Comparison of ENCODE assay signal across 1 cellular context in genomic region chr17:79990051-79990592, GRCh38.
TF ChIP-seq lines count a peak whose summit lies in the region.

No MANE protein-coding gene starts in this region.

TF ChIP-seq in HepG2, 621 proteins besides CTCF, POLR2A, EP300 and RAD21 (continued from another document and continues in another):
- TF ChIP-seq ARID5B (CRISPR knock-in tag; IDR thresholded peaks at IDR 0.05) = peak; percentile 91
- no peak for TF ChIP-seq ZNF597 (CRISPR knock-in tag; IDR thresholded peaks at IDR 0.05)
- no peak for TF ChIP-seq SNRNP70 (IDR thresholded peaks at IDR 0.05; ENCODE audit: low read depth, low read length)
- TF ChIP-seq NRL (CRISPR knock-in tag; IDR thresholded peaks at IDR 0.05; ENCODE audit: borderline replicate concordance) = peak; percentile 72; the same call in 1 of the 2 replicates
- TF ChIP-seq POLR2AphosphoS2 (IDR thresholded peaks at IDR 0.05; ENCODE audit: low read depth, low read length) = no peak
- TF ChIP-seq TAF15 (IDR thresholded peaks at IDR 0.05; ENCODE audit: low read depth, low read length, poor library complexity, severe bottlenecking) = no peak
- peak; percentile 43 for TF ChIP-seq KDM5B (CRISPR knock-in tag; IDR thresholded peaks at IDR 0.05; ENCODE audit: borderline replicate concordance)
- TF ChIP-seq ZFP36L1 (CRISPR knock-in tag; IDR thresholded peaks at IDR 0.05) = 0 out of 2 replicates have a peak, but pooled peaks have one; percentile 39
- no peak for TF ChIP-seq ZNF496 (CRISPR knock-in tag; IDR thresholded peaks at IDR 0.05; ENCODE audit: insufficient replicate concordance)
- peak; percentile 85 for TF ChIP-seq NR0B2 (CRISPR knock-in tag; IDR thresholded peaks at IDR 0.05)
- no peak for TF ChIP-seq ZNF557 (CRISPR knock-in tag; IDR thresholded peaks at IDR 0.05)
- TF ChIP-seq ZNF839 (CRISPR knock-in tag; IDR thresholded peaks at IDR 0.05; ENCODE audit: borderline replicate concordance) = no peak
- peak; percentile 68; the same call in 1 of the 2 replicates for TF ChIP-seq ZBTB42 (CRISPR knock-in tag; IDR thresholded peaks at IDR 0.05)
- TF ChIP-seq ZNF160 (CRISPR knock-in tag; IDR thresholded peaks at IDR 0.05) = no peak
- TF ChIP-seq ELK4 (CRISPR knock-in tag; IDR thresholded peaks at IDR 0.05; ENCODE audit: borderline replicate concordance) = no peak
- no peak for TF ChIP-seq LBX2 (CRISPR knock-in tag; IDR thresholded peaks at IDR 0.05; ENCODE audit: borderline replicate concordance)
- no peak; the same call in 1 of the 2 replicates for TF ChIP-seq AHR (CRISPR knock-in tag; IDR thresholded peaks at IDR 0.05)
- no peak for TF ChIP-seq TRIM22 (IDR thresholded peaks at IDR 0.05)
- no peak for TF ChIP-seq NR3C1 (CRISPR knock-in tag; IDR thresholded peaks at IDR 0.05)
- TF ChIP-seq ZNF572 (CRISPR knock-in tag; IDR thresholded peaks at IDR 0.05) = 0 out of 2 replicates have a peak, but pooled peaks have one; percentile 49
- peak in 1 of 2 experiments; percentile 89; a peak in 2 of 4 replicates for TF ChIP-seq ATF4 (CRISPR knock-in tag; IDR thresholded peaks at IDR 0.05)
- 0 out of 2 replicates have a peak, but pooled peaks have one; percentile 44 for TF ChIP-seq ZNF589 (CRISPR knock-in tag; conservative IDR thresholded peaks at IDR 0.05)
- peak; percentile 40; the same call in 1 of the 2 replicates for TF ChIP-seq PHF21A (CRISPR knock-in tag; IDR thresholded peaks at IDR 0.05)
- 0 out of 2 replicates have a peak, but pooled peaks have one; percentile 68 for TF ChIP-seq ZNF335 (CRISPR knock-in tag; IDR thresholded peaks at IDR 0.05)
- peak; percentile 79; the same call in 1 of the 2 replicates for TF ChIP-seq HMG20A (CRISPR knock-in tag; IDR thresholded peaks at IDR 0.05; ENCODE audit: borderline replicate concordance)
- peak; percentile 61; the same call in 1 of the 2 replicates for TF ChIP-seq ZNF564 (CRISPR knock-in tag; IDR thresholded peaks at IDR 0.05)
- no peak for TF ChIP-seq ZNF784 (CRISPR knock-in tag; IDR thresholded peaks at IDR 0.05; ENCODE audit: borderline replicate concordance)
- TF ChIP-seq ZKSCAN8 (CRISPR knock-in tag; IDR thresholded peaks at IDR 0.05; ENCODE audit: borderline replicate concordance) = peak; percentile 53; the same call in 1 of the 2 replicates
- TF ChIP-seq ZBTB2 (CRISPR knock-in tag; IDR thresholded peaks at IDR 0.05; ENCODE audit: low read depth) = no peak
- peak; percentile 45; the same call in 1 of the 2 replicates for TF ChIP-seq MIER2 (CRISPR knock-in tag; IDR thresholded peaks at IDR 0.05)
- TF ChIP-seq GLMP (CRISPR knock-in tag; IDR thresholded peaks at IDR 0.05; ENCODE audit: borderline replicate concordance) = no peak
- no peak for TF ChIP-seq CREB1 (IDR thresholded peaks at IDR 0.05)
- peak; percentile 22; the same call in 1 of the 2 replicates for TF ChIP-seq CREB1 (CRISPR knock-in tag; IDR thresholded peaks at IDR 0.05)
- TF ChIP-seq KDM1A (CRISPR knock-in tag; IDR thresholded peaks at IDR 0.05) = no peak
- TF ChIP-seq ZNF768 (CRISPR knock-in tag; IDR thresholded peaks at IDR 0.05) = peak; percentile 27; the same call in 1 of the 2 replicates
- peak; percentile 94 for TF ChIP-seq MED1 (CRISPR knock-in tag; IDR thresholded peaks at IDR 0.05)
- TF ChIP-seq HOMEZ (CRISPR knock-in tag; IDR thresholded peaks at IDR 0.05; ENCODE audit: low read depth) = no peak
- TF ChIP-seq ZNF615 (CRISPR knock-in tag; IDR thresholded peaks at IDR 0.05; ENCODE audit: borderline replicate concordance) = no peak
- no peak for TF ChIP-seq PRDM4 (CRISPR knock-in tag; IDR thresholded peaks at IDR 0.05; ENCODE audit: borderline replicate concordance)
- peak; percentile 77; the same call in 1 of the 2 replicates for TF ChIP-seq IKZF5 (CRISPR knock-in tag; IDR thresholded peaks at IDR 0.05)
- peak; percentile 63; the same call in 1 of the 2 replicates for TF ChIP-seq SPEN (CRISPR knock-in tag; IDR thresholded peaks at IDR 0.05; ENCODE audit: low read depth)
- TF ChIP-seq ZNF607 (CRISPR knock-in tag; IDR thresholded peaks at IDR 0.05; ENCODE audit: borderline replicate concordance) = peak; percentile 62; the same call in 1 of the 2 replicates
- TF ChIP-seq ZNF850 (CRISPR knock-in tag; conservative IDR thresholded peaks at IDR 0.05) = no peak
- no peak for TF ChIP-seq MEIS1 (CRISPR knock-in tag; IDR thresholded peaks at IDR 0.05; ENCODE audit: borderline replicate concordance)
